22 cellular contexts compared by ENCODE assay signal in the genomic region with DNA sequence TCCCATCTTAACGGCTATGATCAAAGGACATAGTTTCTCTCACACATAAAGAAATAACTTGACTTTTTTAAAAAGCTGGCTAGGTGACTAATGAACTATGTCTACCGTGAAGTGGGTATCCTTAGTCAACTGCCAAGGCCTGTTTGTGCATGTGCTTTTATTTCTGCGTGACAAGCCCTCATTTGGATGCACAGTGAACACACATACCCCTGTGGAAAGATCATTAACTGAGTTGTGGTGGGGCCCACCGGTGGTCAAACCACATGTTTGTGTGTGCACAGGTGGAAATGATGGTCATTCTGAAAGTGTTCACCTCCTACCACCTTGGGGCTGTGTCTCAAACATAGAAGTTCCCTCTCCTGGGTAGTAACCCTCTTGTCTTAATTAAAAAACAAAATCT.
DNase-seq lines count a peak whose midpoint lies in the region; ATAC-seq, FAIRE-seq and TF ChIP-seq lines count a peak whose summit lies in the region.
"Had no signal": no experiment of that assay in that cellular context is flagged by ENCODE, and none has a peak within 500 bp of the region (broad histone marks: within the 10 kb centered on the region; RNA-seq: fewer than 3 reads in every experiment).

No MANE protein-coding gene starts in this region.

- H3K4me3 ChIP-seq in ACC112 (ENCODE audit: low read depth, low read length) (no peak overlapping the region), epithelial cell of proximal tubule (ENCODE audit: low read depth, low read length) (no peak overlapping the region)
- H3K4me3 ChIP-seq: adrenal gland, tibial nerve had no signal

- no peaks in the 10 kb centered on the region for H3K27me3 ChIP-seq in ACC112 (ENCODE audit: insufficient read depth, low read length)
- H3K27me3 ChIP-seq: adrenal gland, tibial nerve had no signal

- no peak for FAIRE-seq in H54 (lab: Jason Lieb, UNC)
- FAIRE-seq: islet of Langerhans had no signal

- no peak overlapping the region for H2AFZ ChIP-seq in ACC112 (ENCODE audit: low read length, unreplicated experiment)

- peak; percentile 90 for DNase-seq in epithelial cell of proximal tubule (ENCODE audit: low read depth)
- DNase-seq in stimulated activated CD4-positive, alpha-beta T cell treated with anti-CD3 and anti-CD28 coated beads, Interleukin-2, amount 100 ng/mL, for 24 hours = no peak
- DNase-seq in H54 (ENCODE audit: insufficient read length, low spot score) = no peak
- DNase-seq: ACHN; activated CD4-positive, alpha-beta T cell treated with anti-CD3 and anti-CD28 coated beads, Interleukin-2, amount 10 ng/mL, durations not matched to agents 24 days and 14 days; activated gamma-delta T cell; adrenal gland; CD4-positive, CD25-positive, alpha-beta regulatory T cell; cerebellar nuclear complex; effector CD8-positive, alpha-beta T cell; NCI-H1694 treated with DMSO at 0.1 percent for 48 hours; NK-92 treated with Interleukin-12 subunit alpha and Interleukin-12 subunit beta, amount 100 ng/mL, for 24 hours; retina; SW 1271 had no signal

- H3K27ac ChIP-seq in ACC112 (ENCODE audit: low read depth, low read length) = peak overlapping the region; percentile 95
- H3K27ac ChIP-seq: adrenal gland, tibial nerve had no signal

- H3K4me1 ChIP-seq in ACC112 (ENCODE audit: control insufficient read depth, insufficient read depth, low read length, unreplicated experiment) = peaks cover 56% of the 10 kb centered on the region
- H3K4me1 ChIP-seq: adrenal gland, tibial nerve had no signal

- no peak for TF ChIP-seq CTCF in epithelial cell of proximal tubule (conservative IDR thresholded peaks at IDR 0.05; ENCODE audit: low read depth, low read length)

- H3K36me3 ChIP-seq in ACC112 (ENCODE audit: insufficient read depth, low read length) = no peaks in the 10 kb centered on the region
- H3K36me3 ChIP-seq: adrenal gland, tibial nerve had no signal

- TF ChIP-seq POLR2A in H54 (IDR thresholded peaks at IDR 0.05; ENCODE audit: low read depth, low read length) = no peak

- H3K79me2 ChIP-seq in ACC112 (ENCODE audit: control insufficient read depth, insufficient read depth, low read length, unreplicated experiment) = no peaks in the 10 kb centered on the region

- ATAC-seq in GM19324 (IDR thresholded peaks at IDR 0.05; ENCODE audit: low FRiP score, unreplicated experiment) (peak; percentile 54), HG03457 (IDR thresholded peaks at IDR 0.05; ENCODE audit: unreplicated experiment) (peak; percentile 63), HG02623 (IDR thresholded peaks at IDR 0.05; ENCODE audit: unreplicated experiment) (no peak), HG03196 (IDR thresholded peaks at IDR 0.05; ENCODE audit: unreplicated experiment) (no peak)
- ATAC-seq: stimulated activated memory B cell treated with anti-CD40 and anti-IgM and Interleukin-4, amounts not matched to agents 10 μg/mL and 1 μg/mL and 100 μg/mL, for 72 hours had no signal

Comparison
In these comparisons a context has a peak if more than half of its experiments do, and no peak if none do; other contexts are left out.
1. ATAC-seq: peak in GM19324 (single experiment) and HG03457 (single experiment); none in HG02623 (single experiment) and HG03196 (single experiment).